1 cellular context compared by ENCODE assay signal in the genomic region with DNA sequence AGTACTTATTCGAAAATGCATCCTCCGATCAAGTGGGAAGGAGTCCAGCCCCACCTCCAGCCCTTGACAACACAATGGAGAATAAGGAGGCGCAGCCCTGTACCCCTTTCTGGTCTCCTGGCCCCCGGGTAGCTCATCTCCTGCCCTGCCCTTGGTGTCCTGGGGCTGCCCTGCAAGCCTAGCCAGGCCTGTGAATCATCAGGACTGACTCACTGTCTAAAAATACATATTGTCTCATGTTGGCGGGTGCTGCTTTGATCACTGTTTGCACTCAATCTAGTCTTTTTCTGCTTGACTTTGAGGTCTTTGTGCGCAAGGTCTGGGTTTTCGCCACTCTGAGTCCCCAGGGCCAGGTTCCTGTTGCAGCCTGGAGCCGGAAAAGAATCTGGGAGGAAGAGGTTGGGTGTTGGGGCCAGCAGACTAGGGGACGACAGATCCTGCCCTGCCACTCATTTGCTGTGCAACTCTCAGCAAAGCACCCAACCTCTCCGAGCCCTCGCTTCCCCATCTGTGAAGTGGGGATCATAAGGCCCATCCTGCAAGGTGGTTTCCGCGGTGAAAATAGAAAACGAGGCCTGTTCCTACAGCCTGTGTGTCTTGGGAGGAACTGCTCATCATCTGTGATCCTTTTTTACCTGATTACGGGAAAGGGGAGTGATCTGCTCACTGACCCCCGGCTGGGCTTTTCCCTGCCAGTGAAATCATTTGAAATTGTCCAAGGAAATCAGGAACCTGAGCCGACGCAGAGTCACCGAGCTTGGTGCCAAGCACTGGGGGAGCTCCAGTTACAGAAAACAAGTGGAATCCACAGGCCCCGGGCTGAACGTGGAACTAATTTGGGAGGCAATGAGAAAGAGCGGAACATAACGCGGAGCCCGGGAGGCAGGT.
TF ChIP-seq lines count a peak whose summit lies in the region.

No MANE protein-coding gene starts in this region.

TF ChIP-seq in HepG2, 621 proteins besides CTCF, POLR2A, EP300 and RAD21 (continued from another document and continues in another):
- peak; percentile 94; the same call in 1 of the 2 replicates for TF ChIP-seq ZBTB4 (CRISPR knock-in tag; IDR thresholded peaks at IDR 0.05; ENCODE audit: borderline replicate concordance)
- TF ChIP-seq SSRP1 (CRISPR knock-in tag; IDR thresholded peaks at IDR 0.05), result peak; percentile 74; the same call in 1 of the 2 replicates
- TF ChIP-seq HNF1A (IDR thresholded peaks at IDR 0.05; ENCODE audit: low read depth), result peak; percentile 23; the same call in 1 of the 2 replicates
- TF ChIP-seq HNF1A (CRISPR knock-in tag; IDR thresholded peaks at IDR 0.05; ENCODE audit: borderline replicate concordance), result peak; percentile 77; the same call in 1 of the 2 replicates
- TF ChIP-seq CHCHD3 (CRISPR knock-in tag; IDR thresholded peaks at IDR 0.05), result 0 out of 2 replicates have a peak, but pooled peaks have one; percentile 76
- TF ChIP-seq ZNF431 (CRISPR knock-in tag; IDR thresholded peaks at IDR 0.05; ENCODE audit: borderline replicate concordance, low read depth), result peak; percentile 85
- TF ChIP-seq SP140L (CRISPR knock-in tag; IDR thresholded peaks at IDR 0.05; ENCODE audit: borderline replicate concordance), result no peak
- TF ChIP-seq ZBTB1 (CRISPR knock-in tag; IDR thresholded peaks at IDR 0.05; ENCODE audit: borderline replicate concordance), result no peak
- peak; percentile 85 for TF ChIP-seq CREM (IDR thresholded peaks at IDR 0.05)
- TF ChIP-seq CREM (CRISPR knock-in tag; IDR thresholded peaks at IDR 0.05), result no peak
- TF ChIP-seq HES4 (CRISPR knock-in tag; IDR thresholded peaks at IDR 0.05; ENCODE audit: borderline replicate concordance), result 0 out of 2 replicates have a peak, but pooled peaks have one; percentile 41
- TF ChIP-seq ZSCAN31 (CRISPR knock-in tag; IDR thresholded peaks at IDR 0.05; ENCODE audit: low read depth), result peak; percentile 17; the same call in 1 of the 2 replicates
- TF ChIP-seq, protein P1, sequence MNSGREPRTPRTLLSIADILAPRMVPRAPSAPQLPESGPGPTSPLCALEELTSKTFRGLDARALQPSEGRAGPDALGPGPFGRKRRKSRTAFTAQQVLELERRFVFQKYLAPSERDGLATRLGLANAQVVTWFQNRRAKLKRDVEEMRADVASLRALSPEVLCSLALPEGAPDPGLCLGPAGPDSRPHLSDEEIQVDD (CRISPR knock-in tag; IDR thresholded peaks at IDR 0.05; ENCODE audit: borderline replicate concordance), result peak; percentile 61
- peak; percentile 44; the same call in 1 of the 2 replicates for TF ChIP-seq RFX5 (IDR thresholded peaks at IDR 0.05; ENCODE audit: low read depth, low read length)
- 0 out of 2 replicates have a peak, but pooled peaks have one; percentile 21 for TF ChIP-seq ZBTB21 (CRISPR knock-in tag; IDR thresholded peaks at IDR 0.05)
- peak; percentile 53 for TF ChIP-seq IKZF4 (CRISPR knock-in tag; IDR thresholded peaks at IDR 0.05; ENCODE audit: borderline replicate concordance, low read depth, not compliant biosample characterization)
- peak; percentile 94 for TF ChIP-seq ZNF501 (CRISPR knock-in tag; IDR thresholded peaks at IDR 0.05)
- no peak; the same call in 1 of the 2 replicates for TF ChIP-seq EHMT2 (IDR thresholded peaks at IDR 0.05; ENCODE audit: borderline replicate concordance, low read depth, low read length)
- peak; percentile 86 for TF ChIP-seq CBX1 (IDR thresholded peaks at IDR 0.05; ENCODE audit: low read depth)
- peak; percentile 92 for TF ChIP-seq ZNF891 (CRISPR knock-in tag; IDR thresholded peaks at IDR 0.05)
- TF ChIP-seq, protein P2, sequence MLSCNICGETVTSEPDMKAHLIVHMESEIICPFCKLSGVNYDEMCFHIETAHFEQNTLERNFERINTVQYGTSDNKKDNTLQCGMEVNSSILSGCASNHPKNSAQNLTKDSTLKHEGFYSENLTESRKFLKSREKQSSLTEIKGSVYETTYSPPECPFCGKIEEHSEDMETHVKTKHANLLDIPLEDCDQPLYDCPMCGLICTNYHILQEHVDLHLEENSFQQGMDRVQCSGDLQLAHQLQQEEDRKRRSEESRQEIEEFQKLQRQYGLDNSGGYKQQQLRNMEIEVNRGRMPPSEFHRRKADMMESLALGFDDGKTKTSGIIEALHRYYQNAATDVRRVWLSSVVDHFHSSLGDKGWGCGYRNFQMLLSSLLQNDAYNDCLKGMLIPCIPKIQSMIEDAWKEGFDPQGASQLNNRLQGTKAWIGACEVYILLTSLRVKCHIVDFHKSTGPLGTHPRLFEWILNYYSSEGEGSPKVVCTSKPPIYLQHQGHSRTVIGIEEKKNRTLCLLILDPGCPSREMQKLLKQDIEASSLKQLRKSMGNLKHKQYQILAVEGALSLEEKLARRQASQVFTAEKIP (CRISPR knock-in tag; IDR thresholded peaks at IDR 0.05; ENCODE audit: borderline replicate concordance), result no peak
- TF ChIP-seq MAFG (CRISPR knock-in tag; IDR thresholded peaks at IDR 0.05), result no peak
- TF ChIP-seq, protein P3, sequence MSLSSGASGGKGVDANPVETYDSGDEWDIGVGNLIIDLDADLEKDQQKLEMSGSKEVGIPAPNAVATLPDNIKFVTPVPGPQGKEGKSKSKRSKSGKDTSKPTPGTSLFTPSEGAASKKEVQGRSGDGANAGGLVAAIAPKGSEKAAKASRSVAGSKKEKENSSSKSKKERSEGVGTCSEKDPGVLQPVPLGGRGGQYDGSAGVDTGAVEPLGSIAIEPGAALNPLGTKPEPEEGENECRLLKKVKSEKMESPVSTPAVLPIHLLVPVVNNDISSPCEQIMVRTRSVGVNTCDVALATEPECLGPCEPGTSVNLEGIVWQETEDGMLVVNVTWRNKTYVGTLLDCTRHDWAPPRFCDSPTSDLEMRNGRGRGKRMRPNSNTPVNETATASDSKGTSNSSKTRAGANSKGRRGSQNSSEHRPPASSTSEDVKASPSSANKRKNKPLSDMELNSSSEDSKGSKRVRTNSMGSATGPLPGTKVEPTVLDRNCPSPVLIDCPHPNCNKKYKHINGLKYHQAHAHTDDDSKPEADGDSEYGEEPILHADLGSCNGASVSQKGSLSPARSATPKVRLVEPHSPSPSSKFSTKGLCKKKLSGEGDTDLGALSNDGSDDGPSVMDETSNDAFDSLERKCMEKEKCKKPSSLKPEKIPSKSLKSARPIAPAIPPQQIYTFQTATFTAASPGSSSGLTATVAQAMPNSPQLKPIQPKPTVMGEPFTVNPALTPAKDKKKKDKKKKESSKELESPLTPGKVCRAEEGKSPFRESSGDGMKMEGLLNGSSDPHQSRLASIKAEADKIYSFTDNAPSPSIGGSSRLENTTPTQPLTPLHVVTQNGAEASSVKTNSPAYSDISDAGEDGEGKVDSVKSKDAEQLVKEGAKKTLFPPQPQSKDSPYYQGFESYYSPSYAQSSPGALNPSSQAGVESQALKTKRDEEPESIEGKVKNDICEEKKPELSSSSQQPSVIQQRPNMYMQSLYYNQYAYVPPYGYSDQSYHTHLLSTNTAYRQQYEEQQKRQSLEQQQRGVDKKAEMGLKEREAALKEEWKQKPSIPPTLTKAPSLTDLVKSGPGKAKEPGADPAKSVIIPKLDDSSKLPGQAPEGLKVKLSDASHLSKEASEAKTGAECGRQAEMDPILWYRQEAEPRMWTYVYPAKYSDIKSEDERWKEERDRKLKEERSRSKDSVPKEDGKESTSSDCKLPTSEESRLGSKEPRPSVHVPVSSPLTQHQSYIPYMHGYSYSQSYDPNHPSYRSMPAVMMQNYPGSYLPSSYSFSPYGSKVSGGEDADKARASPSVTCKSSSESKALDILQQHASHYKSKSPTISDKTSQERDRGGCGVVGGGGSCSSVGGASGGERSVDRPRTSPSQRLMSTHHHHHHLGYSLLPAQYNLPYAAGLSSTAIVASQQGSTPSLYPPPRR (CRISPR knock-in tag; IDR thresholded peaks at IDR 0.05; ENCODE audit: borderline replicate concordance), result peak; percentile 90; the same call in 1 of the 2 replicates
- TF ChIP-seq FOSL1 (CRISPR knock-in tag; IDR thresholded peaks at IDR 0.05; ENCODE audit: borderline replicate concordance), result peak; percentile 96
- TF ChIP-seq DMAP1 (CRISPR knock-in tag; IDR thresholded peaks at IDR 0.05), result peak; percentile 44; the same call in 1 of the 2 replicates
- TF ChIP-seq, protein P4, sequence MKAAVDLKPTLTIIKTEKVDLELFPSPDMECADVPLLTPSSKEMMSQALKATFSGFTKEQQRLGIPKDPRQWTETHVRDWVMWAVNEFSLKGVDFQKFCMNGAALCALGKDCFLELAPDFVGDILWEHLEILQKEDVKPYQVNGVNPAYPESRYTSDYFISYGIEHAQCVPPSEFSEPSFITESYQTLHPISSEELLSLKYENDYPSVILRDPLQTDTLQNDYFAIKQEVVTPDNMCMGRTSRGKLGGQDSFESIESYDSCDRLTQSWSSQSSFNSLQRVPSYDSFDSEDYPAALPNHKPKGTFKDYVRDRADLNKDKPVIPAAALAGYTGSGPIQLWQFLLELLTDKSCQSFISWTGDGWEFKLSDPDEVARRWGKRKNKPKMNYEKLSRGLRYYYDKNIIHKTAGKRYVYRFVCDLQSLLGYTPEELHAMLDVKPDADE (CRISPR knock-in tag; IDR thresholded peaks at IDR 0.05), result no peak
- no peak for TF ChIP-seq ZBTB2 (CRISPR knock-in tag; IDR thresholded peaks at IDR 0.05; ENCODE audit: low read depth)
- TF ChIP-seq ZNF558 (CRISPR knock-in tag; IDR thresholded peaks at IDR 0.05; ENCODE audit: borderline replicate concordance), result no peak; the same call in 1 of the 2 replicates
- no peak for TF ChIP-seq ZNF24 (IDR thresholded peaks at IDR 0.05)
- TF ChIP-seq, protein P5, sequence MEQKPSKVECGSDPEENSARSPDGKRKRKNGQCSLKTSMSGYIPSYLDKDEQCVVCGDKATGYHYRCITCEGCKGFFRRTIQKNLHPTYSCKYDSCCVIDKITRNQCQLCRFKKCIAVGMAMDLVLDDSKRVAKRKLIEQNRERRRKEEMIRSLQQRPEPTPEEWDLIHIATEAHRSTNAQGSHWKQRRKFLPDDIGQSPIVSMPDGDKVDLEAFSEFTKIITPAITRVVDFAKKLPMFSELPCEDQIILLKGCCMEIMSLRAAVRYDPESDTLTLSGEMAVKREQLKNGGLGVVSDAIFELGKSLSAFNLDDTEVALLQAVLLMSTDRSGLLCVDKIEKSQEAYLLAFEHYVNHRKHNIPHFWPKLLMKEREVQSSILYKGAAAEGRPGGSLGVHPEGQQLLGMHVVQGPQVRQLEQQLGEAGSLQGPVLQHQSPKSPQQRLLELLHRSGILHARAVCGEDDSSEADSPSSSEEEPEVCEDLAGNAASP (CRISPR knock-in tag; IDR thresholded peaks at IDR 0.05; ENCODE audit: borderline replicate concordance), result peak; percentile 94
- TF ChIP-seq ELF3 (CRISPR knock-in tag; IDR thresholded peaks at IDR 0.05), result peak; percentile 99
- no peak; the same call in 1 of the 2 replicates for TF ChIP-seq SP4 (CRISPR knock-in tag; IDR thresholded peaks at IDR 0.05)
- peak; percentile 98 for TF ChIP-seq TBX2 (CRISPR knock-in tag; IDR thresholded peaks at IDR 0.05; ENCODE audit: borderline replicate concordance)
- no peak for TF ChIP-seq HNRNPUL1 (IDR thresholded peaks at IDR 0.05; ENCODE audit: low read depth, low read length)
